15 cellular contexts compared by ENCODE assay signal in the genomic region with DNA sequence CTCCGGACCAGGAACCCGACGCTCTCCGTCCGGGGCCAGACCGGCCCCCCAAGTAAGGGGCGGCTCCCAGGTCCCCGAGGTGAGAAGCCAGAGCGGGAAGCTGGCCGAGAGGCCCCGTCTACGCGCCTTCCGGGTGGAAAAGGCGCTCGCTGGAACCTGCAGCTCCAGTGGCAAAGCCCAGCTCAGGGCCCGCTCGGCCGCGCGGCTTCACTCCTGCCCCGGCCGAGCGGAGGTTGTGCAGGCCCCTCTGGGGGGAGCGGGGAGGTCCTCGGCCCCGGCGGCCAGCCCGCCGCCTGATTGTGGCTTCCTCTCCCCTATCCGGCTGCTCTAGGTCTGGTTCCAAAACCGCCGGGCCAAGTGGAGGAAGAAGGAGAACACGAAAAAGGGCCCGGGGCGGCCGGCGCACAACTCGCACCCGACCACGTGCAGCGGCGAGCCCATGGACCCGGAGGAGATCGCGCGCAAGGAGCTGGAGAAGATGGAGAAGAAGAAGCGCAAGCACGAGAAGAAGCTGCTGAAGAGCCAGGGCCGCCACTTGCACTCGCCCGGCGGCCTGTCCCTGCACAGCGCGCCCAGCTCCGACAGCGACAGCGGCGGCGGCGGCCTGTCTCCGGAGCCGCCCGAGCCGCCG. TPM values are rescaled to one million over a fixed set of nuclear protein-coding genes. Genes with fewer than 3 reads are reported as not detected.
DNase-seq lines count a peak whose midpoint lies in the region; ATAC-seq and TF ChIP-seq lines count a peak whose summit lies in the region.
"Had no signal": no experiment of that assay in that cellular context is flagged by ENCODE, and none has a peak within 500 bp of the region (broad histone marks: within the 10 kb centered on the region; RNA-seq: fewer than 3 reads in every experiment).

No MANE protein-coding gene starts in this region.

- H3K4me1 Mint-ChIP-seq in activated naive CD4-positive, alpha-beta T cell treated with anti-CD3 and anti-CD28 coated beads for 36 hours (ENCODE audit: low read depth), result peaks cover 24% of the 10 kb centered on the region

- H3K27ac Mint-ChIP-seq in activated naive CD4-positive, alpha-beta T cell treated with anti-CD3 and anti-CD28 coated beads for 36 hours, result peak overlapping the region; percentile 75

- no TSS peak for BruUV-seq in PC-9 (replicated peaks; lab: Mats Ljungman, UMichigan)

- no peak overlapping the region for H3K4me2 ChIP-seq in PC-9

- no peak for DNase-seq in activated naive CD4-positive, alpha-beta T cell treated with anti-CD3 and anti-CD28 coated beads for 36 hours
- no peak for DNase-seq in activated naive CD4-positive, alpha-beta T cell treated with Interleukin-2 at 50 U/mL for 16 hours
- DNase-seq in NT2/D1 (ENCODE audit: low read depth, low spot score) (no peak), coronary artery (ENCODE audit: low spot score) (no peak), spleen (peak; percentile 68), omental fat pad (ENCODE audit: low spot score) (no peak), gastrocnemius medialis (no peak), PC-9 (no peak)
- DNase-seq: anterior cingulate cortex; DND-41; effector CD8-positive, alpha-beta T cell; NCI-H2029 had no signal

- POLR2A ChIA-PET in PC-9 (lab: Charles Lee; ENCODE audit: unreplicated experiment), result interaction anchor here (0.7 kb wide), 1 partner anchor 168 kb away, joined by 4 read pairs; no protein-coding TSS in a partner anchor

- no peaks in the 10 kb centered on the region for H3K9me3 ChIP-seq in NT2/D1 (ENCODE audit: insufficient read depth, low read length)
- peaks cover 0 to 6% (median 0%) of the 10 kb centered on the region in 8 donors for H3K9me3 ChIP-seq in spleen
- no peaks in the 10 kb centered on the region for H3K9me3 ChIP-seq in gastrocnemius medialis
- no peaks in the 10 kb centered on the region for H3K9me3 ChIP-seq in PC-9 (ENCODE audit: insufficient read depth, low read depth)

- peak overlapping the region; percentile 11 for H3K4me3 ChIP-seq in NT2/D1 (ENCODE audit: insufficient read length, low read depth)
- peak overlapping the region; percentile 47 for H3K4me3 ChIP-seq in coronary artery
- peak overlapping the region in 2 of 8 donors; percentile 5 to 51 for H3K4me3 ChIP-seq in spleen
- H3K4me3 ChIP-seq in gastrocnemius medialis, result no peak overlapping the region
- H3K4me3 ChIP-seq in PC-9, result no peak overlapping the region

- no peaks in the 10 kb centered on the region; the same call in 1 of the 2 replicates for H3F3A ChIP-seq in PC-9 (ENCODE audit: insufficient read depth, low read depth)

- CTCF ChIA-PET in activated naive CD4-positive, alpha-beta T cell treated with anti-CD3 and anti-CD28 coated beads for 36 hours (lab: Charles Lee), result no interaction called here
- CTCF ChIA-PET in PC-9 (lab: Charles Lee), result no interaction called here

- H3K9ac ChIP-seq in NT2/D1 (ENCODE audit: insufficient read length, low read depth), result peak overlapping the region; percentile 50

- peaks cover 14% of the 10 kb centered on the region for H3K4me1 ChIP-seq in NT2/D1 (ENCODE audit: insufficient read depth, insufficient read length)
- peaks cover 3 to 58% (median 27%) of the 10 kb centered on the region in 6 donors for H3K4me1 ChIP-seq in spleen
- H3K4me1 ChIP-seq in gastrocnemius medialis, result peaks cover 3% of the 10 kb centered on the region in 2 donors
- H3K4me1 ChIP-seq in PC-9 (replicated peaks; ENCODE audit: insufficient read depth), result no peaks in the 10 kb centered on the region

- H3K79me2 ChIP-seq in PC-9 (ENCODE audit: low read depth), result no peaks in the 10 kb centered on the region

- intact Hi-C loops in activated naive CD4-positive, alpha-beta T cell treated with anti-CD3 and anti-CD28 coated beads for 36 hours (cut with micrococcal nuclease), result no loop called here
- intact Hi-C loops in spleen (cut with DNase I; ENCODE audit: low total_unique reads) (no loop called here), gastrocnemius medialis (cut with DNase I; ENCODE audit: low total_unique reads) (no loop called here), PC-9 (cut with micrococcal nuclease; ENCODE audit: unreplicated experiment) (no loop called here)

- H3K27ac ChIP-seq in coronary artery (no peak overlapping the region), spleen (no peak overlapping the region), gastrocnemius medialis (no peak overlapping the region), PC-9 (no peak overlapping the region)

- no peak for TF ChIP-seq CTCF in coronary artery (IDR thresholded peaks at IDR 0.05)
- no peak for TF ChIP-seq CTCF in spleen (IDR thresholded peaks at IDR 0.05 in 8 of 11, conservative IDR thresholded peaks at IDR 0.05 in 3 of 11)
- no peak for TF ChIP-seq CTCF in omental fat pad (IDR thresholded peaks at IDR 0.05)
- TF ChIP-seq CTCF in gastrocnemius medialis (IDR thresholded peaks at IDR 0.05 in 4 of 5, conservative IDR thresholded peaks at IDR 0.05 in 1 of 5), result no peak
- TF ChIP-seq CTCF in PC-9 (conservative IDR thresholded peaks at IDR 0.05), result no peak

- TF ChIP-seq POLR2A in spleen (IDR thresholded peaks at IDR 0.05), result no peak
- TF ChIP-seq POLR2A in gastrocnemius medialis (IDR thresholded peaks at IDR 0.05), result no peak

- peaks cover 57% of the 10 kb centered on the region for H3K27me3 Mint-ChIP-seq in activated naive CD4-positive, alpha-beta T cell treated with anti-CD3 and anti-CD28 coated beads for 36 hours (ENCODE audit: low read depth)

- WGBS in spleen, 5 donors, result 1 to 13% (median 4%) methylated on average over 31 to 66 of the region's 66 CpGs

- H3K36me3 ChIP-seq in NT2/D1 (ENCODE audit: insufficient read depth, insufficient read length, low read length) (no peaks in the 10 kb centered on the region), spleen (no peaks in the 10 kb centered on the region), gastrocnemius medialis (no peaks in the 10 kb centered on the region), PC-9 (ENCODE audit: low read depth) (no peaks in the 10 kb centered on the region)

- H2AFZ ChIP-seq in PC-9, result no peak overlapping the region

- H3K36me3 Mint-ChIP-seq in activated naive CD4-positive, alpha-beta T cell treated with anti-CD3 and anti-CD28 coated beads for 36 hours (ENCODE audit: low read depth), result no peaks in the 10 kb centered on the region

- ATAC-seq in omental fat pad (ENCODE audit: low FRiP score) (no peak), gastrocnemius medialis (no peak)

- in situ Hi-C loops in gastrocnemius medialis (cut with MboI; ENCODE audit: low sequenced_read_pairs in 4 of 4), result no loop called here

- no peaks in the 10 kb centered on the region for H3K9me3 Mint-ChIP-seq in activated naive CD4-positive, alpha-beta T cell treated with anti-CD3 and anti-CD28 coated beads for 36 hours

- H3K27me3 ChIP-seq in NT2/D1 (ENCODE audit: insufficient read depth, insufficient read length) (peaks cover 95% of the 10 kb centered on the region), spleen (replicated peaks in 1 of 7) (peaks cover 33 to 100% (median 96%) of the 10 kb centered on the region in 7 donors), gastrocnemius medialis (peaks cover 78 to 89% (median 82%) of the 10 kb centered on the region in 3 donors), PC-9 (ENCODE audit: insufficient read depth, low read depth) (peaks cover 56% of the 10 kb centered on the region)

- H3K4me3 Mint-ChIP-seq in activated naive CD4-positive, alpha-beta T cell treated with anti-CD3 and anti-CD28 coated beads for 36 hours, result no peak overlapping the region

- H4K20me1 ChIP-seq in PC-9 (ENCODE audit: insufficient read depth), result no peaks in the 10 kb centered on the region; the same call in 1 of the 2 replicates

- no peaks in the 10 kb centered on the region for H3K9me2 ChIP-seq in PC-9 (ENCODE audit: insufficient read depth)

RNA-seq across cellular contexts. Expression of gene UNCX, which starts 2.9 kb away (rescaled TPM):
- total RNA-seq in activated naive CD4-positive, alpha-beta T cell treated with anti-CD3 and anti-CD28 coated beads for 36 hours, result not detected
- total RNA-seq in spleen, result not detected
- polyA plus RNA-seq in spleen, result not detected
- not detected for total RNA-seq in omental fat pad
- total RNA-seq in gastrocnemius medialis, result not detected
- total RNA-seq in PC-9 (2021), result not detected in 2 replicates
- total RNA-seq: frontal cortex, H4, mucosa of gallbladder had no signal

Comparison
In these comparisons a context has a peak if more than half of its experiments do, and no peak if none do; other contexts are left out.
1. H3K4me3 ChIP-seq: peak in NT2/D1 (single experiment) and coronary artery (single experiment); none in gastrocnemius medialis (0 of 4) and PC-9 (single experiment).